Comparison of ENCODE assay signal across 7 cellular contexts in the genomic region with DNA sequence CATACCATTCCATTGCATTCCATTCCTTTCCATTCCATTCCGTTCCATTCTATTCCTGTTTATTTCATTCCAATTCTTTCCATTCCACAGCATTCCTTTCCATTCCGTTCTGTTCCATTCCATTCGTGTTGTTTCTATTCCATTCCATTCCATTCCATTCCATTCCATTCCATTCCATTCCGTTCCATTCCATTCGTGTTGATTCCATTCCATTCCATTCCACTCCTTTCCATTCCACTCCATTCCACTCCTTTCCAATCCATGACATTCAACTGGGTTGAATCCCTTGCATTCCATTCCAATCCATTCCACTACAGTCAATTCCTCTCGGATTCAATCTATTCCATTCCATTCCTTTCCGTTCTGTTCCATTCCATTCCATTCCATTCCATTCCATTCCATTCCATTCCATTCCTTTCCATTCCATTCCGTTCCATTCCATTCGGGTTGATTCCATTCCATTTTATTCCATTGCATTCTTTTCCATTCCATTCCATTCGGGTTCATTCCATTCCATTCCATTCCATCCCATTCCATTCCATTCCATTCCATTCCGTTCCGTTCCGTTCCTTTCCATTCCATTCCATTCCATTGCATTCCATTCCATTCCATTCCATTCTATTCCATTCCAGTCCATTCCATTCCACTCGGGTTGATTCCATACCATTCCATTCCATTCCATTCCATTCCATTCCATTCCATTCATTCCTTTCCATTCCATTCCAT.
DNase-seq lines count a peak whose midpoint lies in the region; ATAC-seq, FAIRE-seq and TF ChIP-seq lines count a peak whose summit lies in the region.
"Not testable (repeated sequence)": the region's sequence is repeated elsewhere in the genome, so short reads cannot be mapped to it uniquely, and the experiment has no call there.

No MANE protein-coding gene starts in this region.

- BruUV-seq in endothelial cell of umbilical vein (replicated peaks; lab: Mats Ljungman, UMichigan); HepG2 (replicated peaks; lab: Mats Ljungman, UMichigan): not testable (repeated sequence)

- not testable (repeated sequence) for H3K9me2 ChIP-seq in GM23338 (ENCODE audit: insufficient read depth)

- intact Hi-C loops in endothelial cell of umbilical vein (cut with micrococcal nuclease); heart left ventricle (cut with DNase I); HepG2 (cut with micrococcal nuclease; ENCODE audit: unreplicated experiment); natural killer cell (cut with micrococcal nuclease): not testable (repeated sequence)

- not testable (repeated sequence) for H3K27ac Mint-ChIP-seq in GM23338; T-helper 17 cell; natural killer cell; stimulated activated effector memory CD8-positive, alpha-beta T cell treated with anti-CD3 and anti-CD28 coated beads, Interleukin-12 subunit alpha, Interleukin-12 subunit beta, amount 100 ng/mL, for 72 hours

- DNase-seq in GM23338 (ENCODE audit: low spot score); T-helper 17 cell; heart left ventricle; HepG2 (ENCODE audit: low spot score); natural killer cell; stimulated activated effector memory CD8-positive, alpha-beta T cell treated with anti-CD3 and anti-CD28 coated beads, Interleukin-12 subunit alpha, Interleukin-12 subunit beta, amount 100 ng/mL, for 72 hours (ENCODE audit: low spot score in 2 of 2): not testable (repeated sequence)
- DNase-seq in endothelial cell of umbilical vein (ENCODE audit: low read depth, low spot score) = peak; percentile 51

- not testable (repeated sequence) for H4K20me1 ChIP-seq in GM23338 (replicated peaks; ENCODE audit: insufficient read depth); endothelial cell of umbilical vein (replicated peaks; ENCODE audit: control insufficient read depth, extremely low read depth, insufficient read depth, low read length); HepG2 (ENCODE audit: insufficient read depth, low read length)

- H3F3A ChIP-seq in GM23338 (replicated peaks; ENCODE audit: low read depth) = peaks cover 12% of the 10 kb centered on the region

- H3K27me3 Mint-ChIP-seq in GM23338 (ENCODE audit: insufficient read depth, low read depth, poor library complexity) = peaks cover 59% of the 10 kb centered on the region
- not testable (repeated sequence) for H3K27me3 Mint-ChIP-seq in T-helper 17 cell; natural killer cell (ENCODE audit: low read depth in 2 of 2)

- FAIRE-seq in endothelial cell of umbilical vein (lab: Jason Lieb, UNC); HepG2 (lab: Jason Lieb, UNC): not testable (repeated sequence)

- H3K4me1 Mint-ChIP-seq in GM23338, T-helper 17 cell, natural killer cell: not testable (repeated sequence)
- peaks cover 29% of the 10 kb centered on the region for H3K4me1 Mint-ChIP-seq in stimulated activated effector memory CD8-positive, alpha-beta T cell treated with anti-CD3 and anti-CD28 coated beads, Interleukin-12 subunit alpha, Interleukin-12 subunit beta, amount 100 ng/mL, for 72 hours

- CTCF ChIA-PET in endothelial cell of umbilical vein (lab: Charles Lee); HepG2 (lab: Yijun Ruan, JAX; ENCODE audit: low intra/inter-chr PET ratio, low total read pairs): not testable (repeated sequence)

- TF ChIP-seq POLR2A in endothelial cell of umbilical vein (IDR thresholded peaks at IDR 0.05; ENCODE audit: low read depth, low read length); heart left ventricle (IDR thresholded peaks at IDR 0.05); HepG2 (IDR thresholded peaks at IDR 0.05; ENCODE audit: insufficient read depth in 1 of 2, low read depth in 2 of 2, low read length in 2 of 2): not testable (repeated sequence)

- H3K36me3 Mint-ChIP-seq in GM23338 (ENCODE audit: low read depth) (peaks cover 66% of the 10 kb centered on the region), T-helper 17 cell (ENCODE audit: low read depth) (peaks cover 13% of the 10 kb centered on the region)
- H3K36me3 Mint-ChIP-seq in natural killer cell; stimulated activated effector memory CD8-positive, alpha-beta T cell treated with anti-CD3 and anti-CD28 coated beads, Interleukin-12 subunit alpha, Interleukin-12 subunit beta, amount 100 ng/mL, for 72 hours: not testable (repeated sequence)

- dilution Hi-C loops in endothelial cell of umbilical vein (cut with MboI; ENCODE audit: extremely low pct_ligation_motif_present, low sequenced_read_pairs) = not testable (repeated sequence)

- H3K9me1 ChIP-seq in endothelial cell of umbilical vein (replicated peaks; ENCODE audit: control insufficient read depth, extremely low read depth, insufficient read depth, low read length) = not testable (repeated sequence)

- POLR2A ChIA-PET in endothelial cell of umbilical vein (lab: Charles Lee); HepG2 (lab: Yijun Ruan, JAX): not testable (repeated sequence)

- peak overlapping the region; percentile 23; the same call in 1 of the 2 replicates for H3K4me3 ChIP-seq in GM23338
- not testable (repeated sequence) for H3K4me3 ChIP-seq in endothelial cell of umbilical vein (replicated peaks in 1 of 3; ENCODE audit: insufficient read depth in 1 of 3, low read depth in 1 of 3, low read length in 3 of 3); heart left ventricle; HepG2 (replicated peaks in 1 of 3; ENCODE audit: insufficient read depth in 1 of 3, low read depth in 2 of 3, low read length in 3 of 3)

- H3K79me2 ChIP-seq in GM23338 (replicated peaks; ENCODE audit: insufficient read depth); endothelial cell of umbilical vein (ENCODE audit: control insufficient read depth, insufficient read depth, low read length); HepG2 (ENCODE audit: insufficient read depth, low read length): not testable (repeated sequence)

- not testable (repeated sequence) for H3K4me2 ChIP-seq in GM23338; endothelial cell of umbilical vein (ENCODE audit: insufficient read depth, low read length); HepG2 (ENCODE audit: low read depth, low read length)

- H3K27me3 ChIP-seq in GM23338 (ENCODE audit: insufficient read depth); endothelial cell of umbilical vein (ENCODE audit: control insufficient read depth in 2 of 2, insufficient read depth in 2 of 2, low read length in 2 of 2); heart left ventricle; HepG2 (ENCODE audit: control insufficient read depth in 1 of 2, insufficient read depth in 2 of 2, low read length in 2 of 2): not testable (repeated sequence)

- not testable (repeated sequence) for H3K27ac ChIP-seq in GM23338 (ENCODE audit: low read depth); endothelial cell of umbilical vein (ENCODE audit: insufficient read depth, low read depth, low read length); heart left ventricle; HepG2 (ENCODE audit: extremely low read length, insufficient read depth, low read length)

- not testable (repeated sequence) for TF ChIP-seq CTCF in GM23338 (conservative IDR thresholded peaks at IDR 0.05; ENCODE audit: low read depth in 2 of 2); endothelial cell of umbilical vein (IDR thresholded peaks at IDR 0.05; ENCODE audit: extremely low read depth in 1 of 2, insufficient read depth in 1 of 2, low read depth in 1 of 2, low read length in 2 of 2); heart left ventricle (IDR thresholded peaks at IDR 0.05); HepG2 (CRISPR knock-in tag; IDR thresholded peaks at IDR 0.05); natural killer cell (IDR thresholded peaks at IDR 0.05)

- H3K36me3 ChIP-seq in GM23338 (ENCODE audit: insufficient read depth); endothelial cell of umbilical vein (ENCODE audit: control insufficient read depth in 2 of 2, extremely low read depth in 1 of 2, insufficient read depth in 2 of 2, low read length in 2 of 2); heart left ventricle; HepG2 (replicated peaks in 1 of 2; ENCODE audit: control insufficient read depth in 1 of 2, insufficient read depth in 2 of 2, low read length in 2 of 2): not testable (repeated sequence)

- H3K9me3 Mint-ChIP-seq in GM23338 (peaks cover 77% of the 10 kb centered on the region), natural killer cell (peaks cover 50 to 55% of the 10 kb centered on the region in 2 donors)
- H3K9me3 Mint-ChIP-seq in stimulated activated effector memory CD8-positive, alpha-beta T cell treated with anti-CD3 and anti-CD28 coated beads, Interleukin-12 subunit alpha, Interleukin-12 subunit beta, amount 100 ng/mL, for 72 hours = peaks cover 53% of the 10 kb centered on the region

- H3K4me3 Mint-ChIP-seq in GM23338; T-helper 17 cell; natural killer cell; stimulated activated effector memory CD8-positive, alpha-beta T cell treated with anti-CD3 and anti-CD28 coated beads, Interleukin-12 subunit alpha, Interleukin-12 subunit beta, amount 100 ng/mL, for 72 hours: not testable (repeated sequence)

- peaks cover 39% of the 10 kb centered on the region for H3K9me3 ChIP-seq in T-helper 17 cell (ENCODE audit: control insufficient read depth, low read length, poor library complexity, severe bottlenecking)
- peaks cover 31% of the 10 kb centered on the region for H3K9me3 ChIP-seq in endothelial cell of umbilical vein (replicated peaks; ENCODE audit: control insufficient read depth, insufficient read depth, low read length)
- peaks cover 0 to 61% (median 32%) of the 10 kb centered on the region in 12 donors for H3K9me3 ChIP-seq in heart left ventricle
- H3K9me3 ChIP-seq in HepG2 (ENCODE audit: low read length) = peaks cover 56% of the 10 kb centered on the region

- not testable (repeated sequence) for H2AFZ ChIP-seq in GM23338; endothelial cell of umbilical vein (ENCODE audit: low read depth, low read length); HepG2 (ENCODE audit: low read length)

- in situ Hi-C loops in HepG2 (cut with HindIII; ENCODE audit: extremely low pct_ligation_motif_present, low pct_unique_long_range_greater_than_20kb) = not testable (repeated sequence)

- 61 to 72% (median 64%) methylated on average over 14 of the region's 14 CpGs for WGBS in heart left ventricle, 4 donors
- WGBS in HepG2 (ENCODE audit: low lambda C conversion rate) = 13% methylated on average over 14 of the region's 14 CpGs

- H3K9ac ChIP-seq in endothelial cell of umbilical vein (replicated peaks; ENCODE audit: extremely low read depth, insufficient read depth, low read length); HepG2 (ENCODE audit: insufficient read depth, low read depth, low read length): not testable (repeated sequence)

- not testable (repeated sequence) for H3K4me1 ChIP-seq in GM23338 (ENCODE audit: insufficient read depth); endothelial cell of umbilical vein (ENCODE audit: control insufficient read depth, extremely low read depth, insufficient read depth, low read length); heart left ventricle; HepG2 (ENCODE audit: insufficient read depth, low read length)

- TF ChIP-seq RAD21 in HepG2 (CRISPR knock-in tag; IDR thresholded peaks at IDR 0.05) = not testable (repeated sequence)

- ATAC-seq in GM23338 = not testable (repeated sequence)
- ATAC-seq in T-helper 17 cell (peak; percentile 17), heart left ventricle (peak; percentile 6 to 43 (median 21)), HepG2 (peak; percentile 22; the same call in 2 of the 3 replicates), natural killer cell (peak in 2 of 3 donors; percentile 8 to 13)
- peak; percentile 3 for ATAC-seq in stimulated activated effector memory CD8-positive, alpha-beta T cell treated with anti-CD3 and anti-CD28 coated beads, Interleukin-12 subunit alpha, Interleukin-12 subunit beta, amount 100 ng/mL, for 72 hours

- TF ChIP-seq EP300 in HepG2 (IDR thresholded peaks at IDR 0.05; ENCODE audit: low read depth in 2 of 2, low read length in 2 of 2); HepG2 (CRISPR knock-in tag; IDR thresholded peaks at IDR 0.05; ENCODE audit: borderline replicate concordance): not testable (repeated sequence)
